Comparison of ENCODE assay signal across 14 cellular contexts in the genomic region with DNA sequence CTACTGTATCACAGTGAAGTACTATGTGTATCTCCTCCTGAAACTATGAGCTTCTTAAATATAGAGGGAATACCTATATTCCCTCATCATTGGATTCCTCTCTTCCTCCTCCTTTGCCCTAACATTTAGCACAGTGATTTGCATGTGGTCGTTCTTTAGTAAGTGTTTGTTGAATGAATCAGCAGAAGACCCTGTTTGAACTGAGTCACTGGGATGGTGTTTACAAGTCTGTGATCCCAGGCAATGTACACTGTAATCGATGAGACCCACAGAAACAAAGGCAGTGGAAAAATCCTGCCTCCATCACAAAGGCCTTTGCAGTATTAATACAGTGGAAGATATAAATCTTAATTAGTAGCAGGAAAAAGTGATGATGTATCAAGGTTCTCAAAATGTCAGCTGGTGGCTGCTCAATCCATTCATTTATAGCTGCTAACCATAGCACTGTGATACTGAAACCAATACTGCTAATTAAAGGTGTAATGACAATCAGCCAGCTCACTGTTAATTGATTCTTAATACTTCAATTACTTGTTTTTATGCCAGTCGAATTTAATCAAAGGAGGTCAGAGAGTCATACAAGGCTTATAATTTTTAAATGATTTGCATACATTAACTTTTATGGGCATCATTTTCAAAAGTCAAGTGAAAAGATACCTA. TPM values are rescaled to one million over a fixed set of nuclear protein-coding genes. Genes with fewer than 3 reads are reported as not detected.
DNase-seq lines count a peak whose midpoint lies in the region; ATAC-seq, FAIRE-seq and TF ChIP-seq lines count a peak whose summit lies in the region.
"Had no signal": no experiment of that assay in that cellular context is flagged by ENCODE, and none has a peak within 500 bp of the region (broad histone marks: within the 10 kb centered on the region; RNA-seq: fewer than 3 reads in every experiment).

No MANE protein-coding gene starts in this region.

- FAIRE-seq in endothelial cell of umbilical vein (lab: Jason Lieb, UNC): peak; percentile 56

- H3K4me1 ChIP-seq in endothelial cell of umbilical vein (ENCODE audit: control insufficient read depth, extremely low read depth, insufficient read depth, low read length): peaks cover 28% of the 10 kb centered on the region
- H3K4me1 ChIP-seq in suprapubic skin: peaks cover 5% of the 10 kb centered on the region

- no peaks in the 10 kb centered on the region for H3K79me2 ChIP-seq in endothelial cell of umbilical vein (ENCODE audit: control insufficient read depth, insufficient read depth, low read length)

- TF ChIP-seq EP300 in suprapubic skin (IDR thresholded peaks at IDR 0.05): no peak

- CTCF ChIA-PET in endothelial cell of umbilical vein (lab: Charles Lee): no interaction called here

- TF ChIP-seq CTCF in endothelial cell of umbilical vein (IDR thresholded peaks at IDR 0.05; ENCODE audit: extremely low read depth in 1 of 2, insufficient read depth in 1 of 2, low read depth in 1 of 2, low read length in 2 of 2) (no peak), suprapubic skin (IDR thresholded peaks at IDR 0.05) (no peak), GM13977 (IDR thresholded peaks at IDR 0.05; ENCODE audit: extremely low read depth, insufficient read depth, missing control alignments) (no peak)

- H2AFZ ChIP-seq in endothelial cell of umbilical vein (ENCODE audit: low read depth, low read length): peak overlapping the region; percentile 66

- H3K4me2 ChIP-seq in endothelial cell of umbilical vein (ENCODE audit: insufficient read depth, low read length): peak overlapping the region; percentile 8

- H3K4me3 ChIP-seq in endothelial cell of umbilical vein (replicated peaks in 1 of 3; ENCODE audit: insufficient read depth in 1 of 3, low read depth in 1 of 3, low read length in 3 of 3) (no peak overlapping the region), suprapubic skin (no peak overlapping the region)

- POLR2A ChIA-PET in endothelial cell of umbilical vein (lab: Charles Lee): no interaction called here

- no peak for TF ChIP-seq POLR2A in endothelial cell of umbilical vein (IDR thresholded peaks at IDR 0.05; ENCODE audit: low read depth, low read length)
- TF ChIP-seq POLR2A in suprapubic skin (IDR thresholded peaks at IDR 0.05): no peak

- 72% methylated on average over 3 of the region's 3 CpGs for WGBS in suprapubic skin

- H4K20me1 ChIP-seq in endothelial cell of umbilical vein (replicated peaks; ENCODE audit: control insufficient read depth, extremely low read depth, insufficient read depth, low read length): no peaks in the 10 kb centered on the region

- in situ Hi-C loops in GM13977 (cut with MboI; ENCODE audit: low pct_unique_long_range_greater_than_20kb, low sequenced_read_pairs, unreplicated experiment): no loop called here

- H3K9me3 ChIP-seq in endothelial cell of umbilical vein (replicated peaks; ENCODE audit: control insufficient read depth, insufficient read depth, low read length): no peaks in the 10 kb centered on the region
- no peaks in the 10 kb centered on the region for H3K9me3 ChIP-seq in suprapubic skin

- no peaks in the 10 kb centered on the region for H3K9me1 ChIP-seq in endothelial cell of umbilical vein (replicated peaks; ENCODE audit: control insufficient read depth, extremely low read depth, insufficient read depth, low read length)

- H3K27me3 ChIP-seq in endothelial cell of umbilical vein (ENCODE audit: control insufficient read depth in 2 of 2, insufficient read depth in 2 of 2, low read length in 2 of 2): no peaks in the 10 kb centered on the region
- no peaks in the 10 kb centered on the region for H3K27me3 ChIP-seq in suprapubic skin

- H3K36me3 ChIP-seq in endothelial cell of umbilical vein (ENCODE audit: control insufficient read depth in 2 of 2, extremely low read depth in 1 of 2, insufficient read depth in 2 of 2, low read length in 2 of 2) (no peaks in the 10 kb centered on the region), suprapubic skin (no peaks in the 10 kb centered on the region)

- BruUV-seq in endothelial cell of umbilical vein (replicated peaks; lab: Mats Ljungman, UMichigan): no TSS peak

- ATAC-seq in HG02798 (IDR thresholded peaks at IDR 0.05; ENCODE audit: poor library complexity, unreplicated experiment): no peak
- ATAC-seq: naive thymus-derived CD8-positive, alpha-beta T cell; WTC11 had no signal

- H3K27ac ChIP-seq in endothelial cell of umbilical vein (ENCODE audit: insufficient read depth, low read depth, low read length) (no peak overlapping the region), suprapubic skin (no peak overlapping the region)

- H3K9ac ChIP-seq in endothelial cell of umbilical vein (replicated peaks; ENCODE audit: extremely low read depth, insufficient read depth, low read length): no peak overlapping the region

- dilution Hi-C loops in endothelial cell of umbilical vein (cut with MboI; ENCODE audit: extremely low pct_ligation_motif_present, low sequenced_read_pairs): no loop called here

- intact Hi-C loops in endothelial cell of umbilical vein (cut with micrococcal nuclease): loop anchor here (5.0 kb wide), 4 partner anchors 60 to 330 kb away; partner anchors contain the start of gene UBR3

- DNase-seq in ELR (ENCODE audit: low read depth) (peak; percentile 87), M059J (ENCODE audit: low read depth) (peak; percentile 54), endothelial cell of umbilical vein (ENCODE audit: low read depth, low spot score) (peak; percentile 70), non-pigmented ciliary epithelial cell (ENCODE audit: low read depth) (peak; percentile 41), suprapubic skin (ENCODE audit: low spot score in 2 of 2) (no peak), GM13977 (ENCODE audit: low spot score) (no peak)
- DNase-seq: cerebellar nuclear complex; naive thymus-derived CD8-positive, alpha-beta T cell; NCI-H1105; stimulated activated CD4-positive, alpha-beta T cell treated with anti-CD3 and anti-CD28 coated beads, Interleukin-1b, Interleukin-23, amount 100 ng/mL, for 48 hours had no signal

TF ChIP-seq in endothelial cell of umbilical vein, 7 proteins besides CTCF, POLR2A, EP300 and RAD21:
- no peak for TF ChIP-seq JUN (IDR thresholded peaks at IDR 0.05; ENCODE audit: borderline replicate concordance, insufficient read depth, insufficient read length, low read depth)
- peak; percentile 63 for TF ChIP-seq FOS (IDR thresholded peaks at IDR 0.05; ENCODE audit: borderline replicate concordance, insufficient read depth, low read length)

RNA-seq across cellular contexts. Expression of gene MYO3B, which starts 20.8 kb away (rescaled TPM):
- not detected in 2 replicates for total RNA-seq in M059J (2014; rRNA removed; shearing (Covaris generic))
- total RNA-seq in endothelial cell of umbilical vein (not detected in 2 replicates), suprapubic skin (under 1 TPM; 0.34 to 0.95 (median 0.89) TPM)
- polyA plus RNA-seq in endothelial cell of umbilical vein: 0.03 TPM in 1 of 2 replicates, not detected in the other
- polyA plus RNA-seq in endothelial cell of umbilical vein (2011; cell fraction: cytosol; rRNA removed): not detected in 2 replicates
- polyA plus RNA-seq in endothelial cell of umbilical vein (2011; cell fraction: nucleus; rRNA removed): not detected in 2 replicates
- not detected in 2 replicates for polyA plus RNA-seq in endothelial cell of umbilical vein (2012)
- polyA minus RNA-seq in endothelial cell of umbilical vein: 0.04 TPM in 1 of 2 replicates, not detected in the other
- polyA minus RNA-seq in endothelial cell of umbilical vein (2011; cell fraction: cytosol; rRNA and poly(A)+ RNA removed): not detected
- polyA minus RNA-seq in endothelial cell of umbilical vein (2011; cell fraction: nucleus; rRNA and poly(A)+ RNA removed): 0.05 TPM in 1 of 2 replicates, not detected in the other
- total RNA-seq: naive thymus-derived CD8-positive, alpha-beta T cell had no signal
- polyA plus RNA-seq: CD14-positive monocyte; liver; naive thymus-derived CD8-positive, alpha-beta T cell had no signal

Comparison
In these comparisons a context has a peak if more than half of its experiments do, and no peak if none do; other contexts are left out.
1. DNase-seq: peak in ELR (single experiment), M059J (single experiment), endothelial cell of umbilical vein (single experiment) and non-pigmented ciliary epithelial cell (single experiment); none in suprapubic skin (0 of 2) and GM13977 (single experiment).